19 cellular contexts compared by ENCODE assay signal in the genomic region with DNA sequence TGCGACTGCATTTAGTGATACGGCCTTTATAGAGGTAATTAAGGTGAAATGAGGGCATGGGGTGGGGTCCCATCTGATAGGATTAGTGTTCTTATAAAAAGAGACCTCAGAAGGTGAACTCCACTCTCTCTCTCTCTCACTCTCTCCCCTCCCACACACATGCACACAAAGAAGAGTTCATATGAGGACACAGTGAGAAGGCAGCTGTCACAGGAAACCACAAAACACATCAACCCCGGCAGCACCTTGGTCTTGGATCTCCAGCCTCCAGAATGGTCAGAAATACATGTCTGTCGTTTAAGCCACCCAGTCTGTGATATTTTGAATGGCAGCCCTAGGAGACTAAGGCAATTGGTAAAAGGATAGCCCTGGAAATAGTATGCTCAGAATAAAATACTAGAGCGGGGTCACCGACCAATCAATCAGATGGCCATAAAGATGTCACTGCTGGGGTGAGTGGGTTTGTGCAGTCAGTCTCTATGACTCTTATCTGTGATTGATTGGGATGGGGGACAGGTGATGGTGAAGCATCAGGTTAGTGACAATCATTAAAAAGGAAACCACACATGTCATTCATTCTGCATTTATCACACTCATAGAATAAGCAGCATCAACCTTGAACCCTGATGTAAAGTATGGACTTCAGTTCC.
DNase-seq lines count a peak whose midpoint lies in the region; ATAC-seq, FAIRE-seq and TF ChIP-seq lines count a peak whose summit lies in the region.
"Had no signal": no experiment of that assay in that cellular context is flagged by ENCODE, and none has a peak within 500 bp of the region (broad histone marks: within the 10 kb centered on the region; RNA-seq: fewer than 3 reads in every experiment).

No MANE protein-coding gene starts in this region.

- H3K27ac Mint-ChIP-seq in activated CD4-positive, alpha-beta T cell treated with anti-CD3 and anti-CD28 coated beads for 36 hours: no peak overlapping the region
- H3K27ac Mint-ChIP-seq in progenitor cell of endocrine pancreas: no peak overlapping the region
- H3K27ac Mint-ChIP-seq: activated CD4-positive, alpha-beta memory T cell treated with anti-CD3 and anti-CD28 coated beads for 36 hours had no signal

- no peaks in the 10 kb centered on the region for H3F3A ChIP-seq in MM.1S (ENCODE audit: insufficient read depth, low read length)

- peak; percentile 22 for DNase-seq in activated CD4-positive, alpha-beta T cell treated with anti-CD3 and anti-CD28 coated beads for 36 hours
- DNase-seq in activated CD4-positive, alpha-beta T cell treated with anti-CD3 and anti-CD28 coated beads, Interleukin-2, amount 50 U/mL, for 1 hour: no peak
- peak; percentile 54 for DNase-seq in MM.1S
- DNase-seq in renal cortical epithelial cell (ENCODE audit: low read depth): peak; percentile 38
- no peak for DNase-seq in HTR-8/SVneo (ENCODE audit: insufficient read length, low spot score)
- DNase-seq in progenitor cell of endocrine pancreas (ENCODE audit: low spot score, unreplicated experiment): no peak
- DNase-seq: activated CD4-positive, alpha-beta memory T cell treated with anti-CD3 and anti-CD28 coated beads for 36 hours; activated gamma-delta T cell; Caco-2; GOT3; NCI-H187; psoas muscle; SHP77 treated with DMSO at 0.1 percent for 48 hours; tibial artery had no signal

- H3K4me1 Mint-ChIP-seq in activated CD4-positive, alpha-beta T cell treated with anti-CD3 and anti-CD28 coated beads for 36 hours: peaks cover 16% of the 10 kb centered on the region
- H3K4me1 Mint-ChIP-seq in progenitor cell of endocrine pancreas (ENCODE audit: low read depth): peaks cover 3% of the 10 kb centered on the region
- H3K4me1 Mint-ChIP-seq: IgD-negative memory B cell had no signal

- intact Hi-C loops in activated CD4-positive, alpha-beta T cell treated with anti-CD3 and anti-CD28 coated beads for 36 hours (cut with DNase I, micrococcal nuclease): no loop called here

- ATAC-seq in activated CD4-positive, alpha-beta T cell treated with anti-CD3 and anti-CD28 coated beads for 36 hours: peak; percentile 81
- peak; percentile 58 for ATAC-seq in HG02884 (IDR thresholded peaks at IDR 0.05; ENCODE audit: unreplicated experiment)
- no peak for ATAC-seq in GM19324 (IDR thresholded peaks at IDR 0.05; ENCODE audit: low FRiP score, unreplicated experiment)
- ATAC-seq: A549, psoas muscle had no signal

- H3K4me2 ChIP-seq in MM.1S (ENCODE audit: low read depth, low read length): no peak overlapping the region
- H3K4me2 ChIP-seq: A549 had no signal

- POLR2A ChIA-PET in activated CD4-positive, alpha-beta T cell treated with anti-CD3 and anti-CD28 coated beads for 36 hours (lab: Charles Lee): no interaction called here

- no peak overlapping the region for H3K4me3 ChIP-seq in MM.1S (ENCODE audit: low read length)
- H3K4me3 ChIP-seq: A549, psoas muscle, tibial artery had no signal

- no peak overlapping the region for H3K9ac ChIP-seq in MM.1S (ENCODE audit: low read length)

- no peak overlapping the region for H3K4me3 Mint-ChIP-seq in activated CD4-positive, alpha-beta T cell treated with anti-CD3 and anti-CD28 coated beads for 36 hours
- H3K4me3 Mint-ChIP-seq in progenitor cell of endocrine pancreas (ENCODE audit: low read depth): no peak overlapping the region
- H3K4me3 Mint-ChIP-seq: activated CD4-positive, alpha-beta memory T cell treated with anti-CD3 and anti-CD28 coated beads for 36 hours; IgD-negative memory B cell had no signal

- FAIRE-seq in HTR-8/SVneo (lab: Jason Lieb, UNC): no peak
- FAIRE-seq: A549, keratinocyte had no signal

- H3K27me3 ChIP-seq in MM.1S (replicated peaks; ENCODE audit: insufficient read depth, low read length): no peaks in the 10 kb centered on the region
- H3K27me3 ChIP-seq: tibial artery had no signal

- peaks cover 2% of the 10 kb centered on the region for H3K9me3 Mint-ChIP-seq in activated CD4-positive, alpha-beta T cell treated with anti-CD3 and anti-CD28 coated beads for 36 hours (ENCODE audit: low read depth)
- H3K9me3 Mint-ChIP-seq in progenitor cell of endocrine pancreas (ENCODE audit: low read depth): peaks cover 10% of the 10 kb centered on the region

- no peak overlapping the region for H3K27ac ChIP-seq in MM.1S (ENCODE audit: low read length)
- H3K27ac ChIP-seq: A549, psoas muscle, tibial artery had no signal

- TF ChIP-seq CTCF in MM.1S (IDR thresholded peaks at IDR 0.05; ENCODE audit: low read length) (no peak), progenitor cell of endocrine pancreas (IDR thresholded peaks at IDR 0.05; ENCODE audit: unreplicated experiment) (no peak)

- H3K79me2 ChIP-seq in MM.1S (ENCODE audit: low read length): no peaks in the 10 kb centered on the region

- CTCF ChIA-PET in activated CD4-positive, alpha-beta T cell treated with anti-CD3 and anti-CD28 coated beads for 36 hours (lab: Charles Lee): interaction anchor here (0.7 kb wide), 1 partner anchor 657 kb away, joined by 3 read pairs; no protein-coding TSS in a partner anchor

- H3K9me2 ChIP-seq in MM.1S (replicated peaks; ENCODE audit: insufficient read depth, low read length): no peaks in the 10 kb centered on the region

- no peaks in the 10 kb centered on the region for H3K9me3 ChIP-seq in MM.1S (replicated peaks; ENCODE audit: insufficient read depth, low read length)
- H3K9me3 ChIP-seq: A549, Caco-2 had no signal

- no peaks in the 10 kb centered on the region for H4K20me1 ChIP-seq in MM.1S (ENCODE audit: insufficient read depth, low read length)

- H3K27me3 Mint-ChIP-seq in activated CD4-positive, alpha-beta T cell treated with anti-CD3 and anti-CD28 coated beads for 36 hours: no peaks in the 10 kb centered on the region
- peaks cover 15% of the 10 kb centered on the region for H3K27me3 Mint-ChIP-seq in progenitor cell of endocrine pancreas
- H3K27me3 Mint-ChIP-seq: IgD-negative memory B cell had no signal

- no peak overlapping the region for H2AFZ ChIP-seq in MM.1S (ENCODE audit: low read length)

- H3K36me3 ChIP-seq in MM.1S (replicated peaks; ENCODE audit: insufficient read depth, low read length): no peaks in the 10 kb centered on the region
- H3K36me3 ChIP-seq: tibial artery had no signal

- no peaks in the 10 kb centered on the region for H3K4me1 ChIP-seq in MM.1S (ENCODE audit: low read length)
- H3K4me1 ChIP-seq: A549, Caco-2, psoas muscle, tibial artery had no signal

- no peaks in the 10 kb centered on the region for H3K36me3 Mint-ChIP-seq in activated CD4-positive, alpha-beta T cell treated with anti-CD3 and anti-CD28 coated beads for 36 hours (ENCODE audit: low read depth)
- no peaks in the 10 kb centered on the region for H3K36me3 Mint-ChIP-seq in progenitor cell of endocrine pancreas (ENCODE audit: insufficient read depth)
- H3K36me3 Mint-ChIP-seq: activated CD4-positive, alpha-beta memory T cell treated with anti-CD3 and anti-CD28 coated beads for 36 hours; IgD-negative memory B cell had no signal

Comparison
In these comparisons a context has a peak if more than half of its experiments do, and no peak if none do; other contexts are left out.
1. DNase-seq: peak in activated CD4-positive, alpha-beta T cell treated with anti-CD3 and anti-CD28 coated beads for 36 hours (single experiment), MM.1S (single experiment) and renal cortical epithelial cell (single experiment); none in activated CD4-positive, alpha-beta T cell treated with anti-CD3 and anti-CD28 coated beads, Interleukin-2, amount 50 U/mL, for 1 hour (single experiment), HTR-8/SVneo (single experiment) and progenitor cell of endocrine pancreas (single experiment).